ENCODE assay signal across 28 cellular contexts in the genomic region with DNA sequence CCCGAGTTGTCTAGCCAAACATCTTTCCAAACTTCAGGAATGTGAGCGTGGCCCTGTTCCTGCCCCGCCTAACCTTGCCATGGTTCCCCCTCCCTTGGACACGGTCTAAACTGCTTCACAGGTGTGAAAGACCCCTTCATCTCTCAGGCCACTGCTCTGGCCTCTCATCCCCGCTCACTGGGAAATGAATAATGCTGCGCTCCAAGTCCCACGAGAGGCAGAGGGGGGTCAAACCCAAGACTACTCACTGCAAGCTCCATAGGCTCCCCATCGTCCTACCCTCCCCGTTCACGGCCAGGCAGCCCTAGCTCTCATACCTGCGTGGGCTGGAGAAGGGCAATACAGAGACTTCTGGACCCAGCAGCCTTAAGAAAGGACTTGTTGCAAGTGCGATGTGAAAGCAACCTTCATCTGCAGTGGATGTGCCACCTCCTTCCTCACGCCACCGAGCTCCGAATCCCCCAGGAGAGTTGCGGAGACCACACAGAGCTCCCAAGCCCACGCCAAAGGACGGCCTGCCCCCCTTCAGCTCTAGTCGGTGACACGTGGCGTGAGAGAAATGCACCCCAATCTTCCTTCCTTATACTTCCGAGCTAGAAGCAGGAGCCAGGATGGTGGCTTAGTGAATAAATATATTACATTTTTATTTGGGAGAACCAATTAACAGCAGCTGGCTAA. TPM values are rescaled to one million over a fixed set of nuclear protein-coding genes. Genes with fewer than 3 reads are reported as not detected.
"Had no signal": no experiment of that assay in that cellular context is flagged by ENCODE, and none has a peak within 500 bp of the region (broad histone marks: within the 10 kb centered on the region; RNA-seq: fewer than 3 reads in every experiment).

No MANE protein-coding gene starts in this region.

- H3K9me3 Mint-ChIP-seq: effector memory CD8-positive, alpha-beta T cell; mesothelial cell of epicardium; natural killer cell treated with Interleukin-12 subunit alpha and Interleukin-12 subunit beta and Interleukin-15 and Interleukin-18, amount 100 ng/mL, for 72 hours; stimulated activated naive B cell treated with anti-CD40 and anti-IgM and Interleukin-4, amounts not matched to agents 10 μg/mL and 1 μg/mL and 100 μg/mL, for 72 hours; stimulated activated naive CD8-positive, alpha-beta T cell treated with anti-CD3 and anti-CD28 coated beads, Interleukin-15, Interleukin-2, amounts not matched to agents 100 ng/mL and 50 ng/mL, for 24 hours had no signal

- H3K36me3 Mint-ChIP-seq: natural killer cell treated with Interleukin-12 subunit alpha and Interleukin-12 subunit beta and Interleukin-15 and Interleukin-18, amount 100 ng/mL, for 72 hours; stimulated activated naive B cell treated with anti-CD40 and anti-IgM and Interleukin-4, amounts not matched to agents 10 μg/mL and 1 μg/mL and 100 μg/mL, for 72 hours had no signal

- H3K27ac Mint-ChIP-seq: mesothelial cell of epicardium; naive B cell; natural killer cell treated with Interleukin-12 subunit alpha and Interleukin-12 subunit beta and Interleukin-15 and Interleukin-18, amount 100 ng/mL, for 72 hours; stimulated activated naive B cell treated with anti-CD40 and anti-IgM and Interleukin-4, amounts not matched to agents 10 μg/mL and 1 μg/mL and 100 μg/mL, for 72 hours; stimulated activated naive CD8-positive, alpha-beta T cell treated with anti-CD3 and anti-CD28 coated beads, Interleukin-15, Interleukin-2, amounts not matched to agents 100 ng/mL and 50 ng/mL, for 24 hours had no signal

- H3K27me3 ChIP-seq: left lung, pancreas, right atrium auricular region, upper lobe of right lung, uterus had no signal

- ATAC-seq: effector memory CD8-positive, alpha-beta T cell; left lung; natural killer cell treated with Interleukin-12 subunit alpha and Interleukin-12 subunit beta and Interleukin-15 and Interleukin-18, amount 100 ng/mL, for 72 hours; sciatic nerve; stimulated activated naive B cell treated with anti-CD40 and anti-IgM and Interleukin-4, amounts not matched to agents 10 μg/mL and 1 μg/mL and 100 μg/mL, for 72 hours had no signal

- H3K4me3 Mint-ChIP-seq: effector memory CD8-positive, alpha-beta T cell; natural killer cell treated with Interleukin-12 subunit alpha and Interleukin-12 subunit beta and Interleukin-15 and Interleukin-18, amount 100 ng/mL, for 72 hours; stimulated activated naive B cell treated with anti-CD40 and anti-IgM and Interleukin-4, amounts not matched to agents 10 μg/mL and 1 μg/mL and 100 μg/mL, for 72 hours; stimulated activated naive CD8-positive, alpha-beta T cell treated with anti-CD3 and anti-CD28 coated beads, Interleukin-15, Interleukin-2, amounts not matched to agents 100 ng/mL and 50 ng/mL, for 24 hours had no signal

- H3K27me3 Mint-ChIP-seq: stimulated activated naive CD8-positive, alpha-beta T cell treated with anti-CD3 and anti-CD28 coated beads, Interleukin-15, Interleukin-2, amounts not matched to agents 100 ng/mL and 50 ng/mL, for 24 hours had no signal

- H3K9me3 ChIP-seq: esophagus squamous epithelium, left lung, mucosa of descending colon, pancreas, prostate gland, right atrium auricular region, thoracic aorta, tibial nerve, upper lobe of right lung, uterus had no signal

- H3K4me3 ChIP-seq: left lung, mucosa of descending colon, pancreas, smooth muscle cell, thoracic aorta, tibial nerve, upper lobe of right lung, uterus had no signal

- DNase-seq: cerebellar nuclear complex; cortex of kidney; effector memory CD8-positive, alpha-beta T cell; erythroblast; esophagus squamous epithelium; foreskin melanocyte; glutamatergic neuron; hypothalamus; left cardiac atrium; mesenchymal stem cell; mucosa of descending colon; naive B cell; occipital lobe; pancreas; stimulated activated naive B cell treated with anti-CD40 and anti-IgM and Interleukin-4, amounts not matched to agents 10 μg/mL and 1 μg/mL and 100 μg/mL, for 72 hours; upper lobe of right lung; uterus had no signal

- H3K27ac ChIP-seq: esophagus squamous epithelium, left lung, pancreas, prostate gland, right atrium auricular region, thoracic aorta, tibial nerve, upper lobe of right lung, uterus had no signal

- H3K4me1 Mint-ChIP-seq: naive B cell; stimulated activated naive B cell treated with anti-CD40 and anti-IgM and Interleukin-4, amounts not matched to agents 10 μg/mL and 1 μg/mL and 100 μg/mL, for 72 hours had no signal

- H3K36me3 ChIP-seq: prostate gland, right atrium auricular region, thoracic aorta, uterus had no signal

- H3K4me1 ChIP-seq: left lung, pancreas, prostate gland, upper lobe of right lung, uterus had no signal

RNA-seq across cellular contexts. Expression of a gene that starts 9.7 kb away (rescaled TPM):
- total RNA-seq: kidney epithelial cell had no signal
